ENCODE assay signal across 14 cellular contexts in the genomic region with DNA sequence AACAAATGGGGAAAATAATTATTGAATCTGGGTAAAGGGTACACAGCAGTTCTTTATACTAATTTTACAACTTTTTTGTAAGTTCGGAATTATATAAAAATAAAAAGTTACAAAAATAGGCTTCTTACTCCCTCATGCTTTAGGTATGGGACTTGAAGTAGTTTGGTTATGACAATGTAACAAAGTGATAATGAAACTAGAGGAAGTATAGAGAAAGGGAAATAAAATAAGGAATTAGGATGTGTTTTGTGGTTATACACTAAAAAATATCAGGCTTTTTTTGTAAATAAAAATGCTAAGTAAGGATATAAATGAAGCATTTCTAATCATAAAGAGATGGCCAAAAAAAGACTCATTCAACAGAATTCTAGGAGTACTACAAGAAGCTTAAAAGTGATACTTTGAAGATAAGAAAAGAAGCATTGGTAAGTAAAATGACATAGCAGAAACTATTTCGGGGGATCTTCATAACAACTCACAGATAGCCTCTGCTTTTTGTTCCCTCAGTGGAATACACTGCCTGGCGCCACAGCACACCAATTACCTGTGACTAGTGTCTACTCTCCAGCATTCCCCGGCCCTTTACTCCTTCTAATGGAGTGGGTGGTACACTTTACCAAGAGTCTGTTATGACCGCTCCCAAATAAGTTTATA.
"Had no signal": no experiment of that assay in that cellular context is flagged by ENCODE, and none has a peak within 500 bp of the region (broad histone marks: within the 10 kb centered on the region; RNA-seq: fewer than 3 reads in every experiment).

No MANE protein-coding gene starts in this region.

- H3K9me3 ChIP-seq: ascending aorta, esophagus squamous epithelium, right lobe of liver, transverse colon had no signal

- DNase-seq: activated CD4-positive, alpha-beta T cell treated with anti-CD3 and anti-CD28 coated beads for 48 hours; activated CD8-positive, alpha-beta memory T cell treated with anti-CD3 and anti-CD28 coated beads, Interleukin-2, amount 50 U/mL, for 48 hours; activated CD8-positive, alpha-beta T cell treated with anti-CD3 and anti-CD28 coated beads, Interleukin-2, amount 10 ng/mL, durations not matched to agents 7 days and 5 days; activated naive CD4-positive, alpha-beta T cell treated with Interleukin-2 at 50 U/mL for 16 hours; activated naive CD8-positive, alpha-beta T cell treated with anti-CD3 and anti-CD28 coated beads, Interleukin-2, amount 50 U/mL, for 24 hours; esophagus squamous epithelium; foreskin fibroblast; head of caudate nucleus; mammary epithelial cell; occipital lobe; right lobe of liver; T-helper 9 cell; transverse colon had no signal

- H3K4me1 ChIP-seq: esophagus squamous epithelium had no signal

- H3K27me3 ChIP-seq: ascending aorta, esophagus squamous epithelium, right lobe of liver, transverse colon had no signal

- H3K4me3 ChIP-seq: ascending aorta, esophagus squamous epithelium, right lobe of liver, transverse colon had no signal

- H3K27ac ChIP-seq: ascending aorta, esophagus squamous epithelium, right lobe of liver, transverse colon had no signal

- H3K36me3 ChIP-seq: ascending aorta, esophagus squamous epithelium, right lobe of liver, transverse colon had no signal
